ENCODE assay signal across 26 cellular contexts in genomic region chr1:41350055-41350378, GRCh38. TPM values are rescaled to one million over a fixed set of nuclear protein-coding genes. Genes with fewer than 3 reads are reported as not detected.
DNase-seq lines count a peak whose midpoint lies in the region; ATAC-seq and TF ChIP-seq lines count a peak whose summit lies in the region.
"Had no signal": no experiment of that assay in that cellular context is flagged by ENCODE, and none has a peak within 500 bp of the region (broad histone marks: within the 10 kb centered on the region; RNA-seq: fewer than 3 reads in every experiment).

No MANE protein-coding gene starts in this region.

- H3K9me3 ChIP-seq in right lobe of liver = no peaks in the 10 kb centered on the region
- H3K9me3 ChIP-seq: BE2C, SJCRH30 had no signal

- no peaks in the 10 kb centered on the region for H3K36me3 ChIP-seq in right lobe of liver
- H3K36me3 ChIP-seq: BE2C, SJCRH30 had no signal

- no peak overlapping the region for H3K4me3 ChIP-seq in right lobe of liver
- H3K4me3 ChIP-seq: K562, SJCRH30 had no signal

- peak; percentile 12 for DNase-seq in activated CD8-positive, alpha-beta memory T cell treated with anti-CD3 and anti-CD28 coated beads, Interleukin-2, amount 10 ng/mL, durations not matched to agents 7 days and 5 days
- no peak for DNase-seq in activated CD8-positive, alpha-beta memory T cell treated with anti-CD3 and anti-CD28 coated beads, Interleukin-2, amount 50 U/mL, for 4 hours
- DNase-seq in D341Med (ENCODE audit: low spot score) (peak; percentile 2), right lobe of liver (peak in 1 of 3 donors; percentile 64), posterior vena cava (ENCODE audit: low spot score) (peak; percentile 20), NCI-H2107 treated with DMSO at 0.1 percent for 48 hours (lab: John Stamatoyannopoulos, UW; ENCODE audit: unreplicated experiment) (no peak)
- DNase-seq: ACHN; BE2C; CD8-positive, alpha-beta memory T cell; DMS79 treated with DMSO at 0.1 percent for 48 hours; GF-D8; Kasumi-1; MV-4-11; NCI-H1105; NCI-H1436 treated with DMSO at 0.1 percent for 48 hours; NCI-H187 treated with DMSO at 0.1 percent for 48 hours; NCI-H446; NCI-H524 treated with DMSO at 0.1 percent for 48 hours; NCI-H774 had no signal

- H3K27me3 ChIP-seq in right lobe of liver = no peaks in the 10 kb centered on the region
- H3K27me3 ChIP-seq: BE2C, SJCRH30 had no signal

- no peak overlapping the region for H3K27ac ChIP-seq in right lobe of liver
- H3K27ac ChIP-seq: 22Rv1, SJCRH30 had no signal

- no peak for TF ChIP-seq POLR2A in right lobe of liver (IDR thresholded peaks at IDR 0.05)

- H3K27ac Mint-ChIP-seq in activated CD8-positive, alpha-beta memory T cell treated with anti-CD3 and anti-CD28 coated beads, Interleukin-2, amount 10 ng/mL, durations not matched to agents 7 days and 5 days = no peak overlapping the region
- H3K27ac Mint-ChIP-seq: CD8-positive, alpha-beta memory T cell had no signal

- no peaks in the 10 kb centered on the region for H3K36me3 Mint-ChIP-seq in activated CD8-positive, alpha-beta memory T cell treated with anti-CD3 and anti-CD28 coated beads, Interleukin-2, amount 10 ng/mL, durations not matched to agents 7 days and 5 days
- H3K36me3 Mint-ChIP-seq: CD14-positive monocyte; CD8-positive, alpha-beta memory T cell had no signal

- TF ChIP-seq CTCF in right lobe of liver (IDR thresholded peaks at IDR 0.05) = no peak

- peaks cover 21% of the 10 kb centered on the region for H3K27me3 Mint-ChIP-seq in activated CD8-positive, alpha-beta memory T cell treated with anti-CD3 and anti-CD28 coated beads, Interleukin-2, amount 10 ng/mL, durations not matched to agents 7 days and 5 days

- CTCF ChIA-PET in activated CD8-positive, alpha-beta memory T cell treated with anti-CD3 and anti-CD28 coated beads, Interleukin-2, amount 10 ng/mL, durations not matched to agents 7 days and 5 days (lab: Charles Lee) = interaction anchor here (0.6 kb wide), 1 partner anchor 229 kb away, joined by 3 read pairs; no protein-coding TSS in a partner anchor

- peaks cover 0 to 8% (median 0%) of the 10 kb centered on the region in 4 donors for H3K4me1 ChIP-seq in right lobe of liver
- H3K4me1 ChIP-seq: BE2C had no signal

- intact Hi-C loops in right lobe of liver (cut with DNase I) = no loop called here
- intact Hi-C loops in posterior vena cava (cut with DNase I) = no loop called here

- peaks cover 12% of the 10 kb centered on the region for H3K4me1 Mint-ChIP-seq in activated CD8-positive, alpha-beta memory T cell treated with anti-CD3 and anti-CD28 coated beads, Interleukin-2, amount 10 ng/mL, durations not matched to agents 7 days and 5 days
- H3K4me1 Mint-ChIP-seq: CD14-positive monocyte; CD8-positive, alpha-beta memory T cell had no signal

- ATAC-seq in activated CD8-positive, alpha-beta memory T cell treated with anti-CD3 and anti-CD28 coated beads, Interleukin-2, amount 10 ng/mL, durations not matched to agents 7 days and 5 days = no peak
- ATAC-seq in right lobe of liver (peak in 3 of 4 donors; percentile 49 to 93 (median 74)), HG02588 (IDR thresholded peaks at IDR 0.05; ENCODE audit: unreplicated experiment) (no peak)
- ATAC-seq: HCT116, K562, Right ventricle myocardium inferior had no signal

- 21% methylated on average over 2 of the region's 2 CpGs for WGBS in right lobe of liver (ENCODE audit: insufficient coverage, low coverage, low lambda C conversion rate, missing lambda C conversion rate)

- no peaks in the 10 kb centered on the region for H3K9me3 Mint-ChIP-seq in activated CD8-positive, alpha-beta memory T cell treated with anti-CD3 and anti-CD28 coated beads, Interleukin-2, amount 10 ng/mL, durations not matched to agents 7 days and 5 days (ENCODE audit: low read depth)
- H3K9me3 Mint-ChIP-seq: CD14-positive monocyte; CD8-positive, alpha-beta memory T cell had no signal

- no peak overlapping the region for H3K4me3 Mint-ChIP-seq in activated CD8-positive, alpha-beta memory T cell treated with anti-CD3 and anti-CD28 coated beads, Interleukin-2, amount 10 ng/mL, durations not matched to agents 7 days and 5 days
- H3K4me3 Mint-ChIP-seq: CD14-positive monocyte; CD8-positive, alpha-beta memory T cell had no signal

RNA-seq across cellular contexts. Expression of gene FOXO6, which starts 11.2 kb away (rescaled TPM):
- not detected for total RNA-seq in activated CD8-positive, alpha-beta memory T cell treated with anti-CD3 and anti-CD28 coated beads, Interleukin-2, amount 10 ng/mL, durations not matched to agents 7 days and 5 days
- under 1 TPM in 3 of 6 experiments, not detected in 3; 0.12 to 0.55 (median 0.54) TPM for total RNA-seq in right lobe of liver
- total RNA-seq in posterior vena cava = under 1 TPM; 0.62 to 0.83 TPM

Comparison
In these comparisons a context has a peak if more than half of its experiments do, and no peak if none do; other contexts are left out.
1. DNase-seq: peak in activated CD8-positive, alpha-beta memory T cell treated with anti-CD3 and anti-CD28 coated beads, Interleukin-2, amount 10 ng/mL, durations not matched to agents 7 days and 5 days (single experiment), D341Med (single experiment) and posterior vena cava (single experiment); none in activated CD8-positive, alpha-beta memory T cell treated with anti-CD3 and anti-CD28 coated beads, Interleukin-2, amount 50 U/mL, for 4 hours (single experiment) and NCI-H2107 treated with DMSO at 0.1 percent for 48 hours (single experiment).
2. ATAC-seq: peak in right lobe of liver (3 of 4); none in activated CD8-positive, alpha-beta memory T cell treated with anti-CD3 and anti-CD28 coated beads, Interleukin-2, amount 10 ng/mL, durations not matched to agents 7 days and 5 days (single experiment) and HG02588 (single experiment).